In genomic region chr11:69035959-69036340, GRCh38 we compare ENCODE assay signal across 21 cellular contexts. TPM values are rescaled to one million over a fixed set of nuclear protein-coding genes. Genes with fewer than 3 reads are reported as not detected.
DNase-seq lines count a peak whose midpoint lies in the region; ATAC-seq and TF ChIP-seq lines count a peak whose summit lies in the region.
"Had no signal": no experiment of that assay in that cellular context is flagged by ENCODE, and none has a peak within 500 bp of the region (broad histone marks: within the 10 kb centered on the region; RNA-seq: fewer than 3 reads in every experiment).

No MANE protein-coding gene starts in this region.

- DNase-seq in cardiac fibroblast (ENCODE audit: low read depth in 2 of 2) (peak; percentile 24 to 55), cardiac muscle cell (ENCODE audit: low read depth in 1 of 2, low spot score in 1 of 2) (peak in 1 of 2 donors; percentile 47), neuronal stem cell (ENCODE audit: low spot score) (no peak), upper lobe of left lung (no peak), NCI-H748 (lab: John Stamatoyannopoulos, UW; ENCODE audit: unreplicated experiment) (no peak)
- no peak for DNase-seq in activated T-helper 2 cell treated with anti-CD3 and anti-CD28 coated beads, Interferon-gamma antibody, Interleukin-2, Interleukin-4, amounts not matched to agents 10 μg/mL and 5 μg/mL and 100 μg/mL, durations not matched to agents 14 hours and 24 hours and 36 hours (ENCODE audit: low spot score)
- DNase-seq: activated CD4-positive, alpha-beta T cell treated with anti-CD3 and anti-CD28 coated beads for 1 hour; activated CD8-positive, alpha-beta memory T cell treated with anti-CD3 and anti-CD28 coated beads, Interleukin-2, amount 50 U/mL, for 4 hours; activated naive CD4-positive, alpha-beta T cell treated with anti-CD3 and anti-CD28 coated beads, Interleukin-2, amount 50 U/mL, for 16 hours; central memory CD4-positive, alpha-beta T cell; DMS79; NCI-H1105 treated with DMSO at 0.1 percent for 48 hours; NCI-H2171; NK-92 treated with Interleukin-12 subunit alpha and Interleukin-12 subunit beta, amount 100 ng/mL, for 24 hours; SHP77; stimulated activated CD4-positive, alpha-beta T cell treated with anti-CD3 and anti-CD28 coated beads, Interleukin-4, amount 100 ng/mL, for 4 hours had no signal

- no peak for ATAC-seq in upper lobe of left lung (ENCODE audit: low FRiP score in 2 of 2)
- no peak for ATAC-seq in GM21447 (IDR thresholded peaks at IDR 0.05; ENCODE audit: unreplicated experiment)

- WGBS in neuronal stem cell (ENCODE audit: extremely low coverage in 2 of 2, insufficient read length in 2 of 2, insufficient replicate concordance in 1 of 2), 2 donors, result no CpG with 5 or more reads among the region's 10 CpGs
- 74 to 78% methylated on average over 8 to 10 of the region's 10 CpGs for WGBS in upper lobe of left lung, 2 donors

- no peak for TF ChIP-seq CTCF in cardiac fibroblast (IDR thresholded peaks at IDR 0.05; ENCODE audit: low read depth, low read length)
- TF ChIP-seq CTCF in cardiac muscle cell (IDR thresholded peaks at IDR 0.05; ENCODE audit: low read depth, low read length), result no peak
- TF ChIP-seq CTCF in upper lobe of left lung (IDR thresholded peaks at IDR 0.05), result no peak

- peak overlapping the region; percentile 77 for H3K23ac ChIP-seq in neuronal stem cell (ENCODE audit: low read depth, low read length, poor library complexity)

- peak overlapping the region; percentile 96 for H2BK15ac ChIP-seq in neuronal stem cell (ENCODE audit: low read length)

- H3K4me2 ChIP-seq in neuronal stem cell (ENCODE audit: insufficient read depth, low read length, poor library complexity, severe bottlenecking), result no peak overlapping the region
- H3K4me2 ChIP-seq: KMS-11 had no signal

- no peak overlapping the region for H3K4me3 ChIP-seq in cardiac fibroblast (replicated peaks in 1 of 2; ENCODE audit: low read depth in 2 of 2, low read length in 2 of 2)
- H3K4me3 ChIP-seq in cardiac muscle cell, result no peak overlapping the region
- no peak overlapping the region for H3K4me3 ChIP-seq in neuronal stem cell (ENCODE audit: low read length in 2 of 2)
- no peak overlapping the region for H3K4me3 ChIP-seq in upper lobe of left lung

- no peak overlapping the region for H3K27ac Mint-ChIP-seq in activated T-helper 2 cell treated with anti-CD3 and anti-CD28 coated beads, Interferon-gamma antibody, Interleukin-2, Interleukin-4, amounts not matched to agents 10 μg/mL and 5 μg/mL and 100 μg/mL, durations not matched to agents 14 hours and 24 hours and 36 hours

- H2BK5ac ChIP-seq in neuronal stem cell (ENCODE audit: low read length), result peak overlapping the region; percentile 87

- no peak overlapping the region for H3K4me3 Mint-ChIP-seq in activated T-helper 2 cell treated with anti-CD3 and anti-CD28 coated beads, Interferon-gamma antibody, Interleukin-2, Interleukin-4, amounts not matched to agents 10 μg/mL and 5 μg/mL and 100 μg/mL, durations not matched to agents 14 hours and 24 hours and 36 hours (ENCODE audit: low read depth)

- H4K8ac ChIP-seq in neuronal stem cell (ENCODE audit: low read depth, low read length), result no peak overlapping the region

- no peaks in the 10 kb centered on the region for H3K9me3 Mint-ChIP-seq in activated T-helper 2 cell treated with anti-CD3 and anti-CD28 coated beads, Interferon-gamma antibody, Interleukin-2, Interleukin-4, amounts not matched to agents 10 μg/mL and 5 μg/mL and 100 μg/mL, durations not matched to agents 14 hours and 24 hours and 36 hours

- H3K36me3 Mint-ChIP-seq in activated T-helper 2 cell treated with anti-CD3 and anti-CD28 coated beads, Interferon-gamma antibody, Interleukin-2, Interleukin-4, amounts not matched to agents 10 μg/mL and 5 μg/mL and 100 μg/mL, durations not matched to agents 14 hours and 24 hours and 36 hours (ENCODE audit: low read depth), result no peaks in the 10 kb centered on the region

- H2BK120ac ChIP-seq in neuronal stem cell (ENCODE audit: low read depth, low read length), result no peak overlapping the region

- peak overlapping the region; percentile 75 for H2BK12ac ChIP-seq in neuronal stem cell (ENCODE audit: low read length)

- H3K9ac ChIP-seq in neuronal stem cell (ENCODE audit: low read depth, low read length, poor library complexity), result no peak overlapping the region
- H3K9ac ChIP-seq: KMS-11 had no signal

- TF ChIP-seq EP300 in upper lobe of left lung (IDR thresholded peaks at IDR 0.05), result no peak

- H3K27me3 ChIP-seq in cardiac muscle cell (no peaks in the 10 kb centered on the region), neuronal stem cell (ENCODE audit: control insufficient read depth in 3 of 3, insufficient read depth in 3 of 3, low read depth in 1 of 3, low read length in 3 of 3) (no peaks in the 10 kb centered on the region), upper lobe of left lung (no peaks in the 10 kb centered on the region)

- H3K27me3 Mint-ChIP-seq in activated T-helper 2 cell treated with anti-CD3 and anti-CD28 coated beads, Interferon-gamma antibody, Interleukin-2, Interleukin-4, amounts not matched to agents 10 μg/mL and 5 μg/mL and 100 μg/mL, durations not matched to agents 14 hours and 24 hours and 36 hours (ENCODE audit: low read depth), result no peaks in the 10 kb centered on the region

- peak overlapping the region; percentile 74 for H2AK5ac ChIP-seq in neuronal stem cell (ENCODE audit: low read depth, low read length)

- H3K27ac ChIP-seq in cardiac muscle cell (peak overlapping the region; percentile 78), neuronal stem cell (replicated peaks; ENCODE audit: low read length) (no peak overlapping the region), upper lobe of left lung (peak overlapping the region; percentile 3 to 68 (median 50))
- H3K27ac ChIP-seq: C4-2B, KMS-11 had no signal

- H4K91ac ChIP-seq in neuronal stem cell (ENCODE audit: low read depth, low read length, poor library complexity), result no peak overlapping the region

- intact Hi-C loops in activated T-helper 2 cell treated with anti-CD3 and anti-CD28 coated beads, Interferon-gamma antibody, Interleukin-2, Interleukin-4, amounts not matched to agents 10 μg/mL and 5 μg/mL and 100 μg/mL, durations not matched to agents 14 hours and 24 hours and 36 hours (cut with micrococcal nuclease), result no loop called here

- TF ChIP-seq POLR2A in upper lobe of left lung (IDR thresholded peaks at IDR 0.05), result no peak

- H3K14ac ChIP-seq in neuronal stem cell (ENCODE audit: low read length), result no peak overlapping the region

- H3K4me1 Mint-ChIP-seq in activated T-helper 2 cell treated with anti-CD3 and anti-CD28 coated beads, Interferon-gamma antibody, Interleukin-2, Interleukin-4, amounts not matched to agents 10 μg/mL and 5 μg/mL and 100 μg/mL, durations not matched to agents 14 hours and 24 hours and 36 hours (ENCODE audit: low read depth), result peaks cover 6% of the 10 kb centered on the region

- H2AFZ ChIP-seq in neuronal stem cell (ENCODE audit: low read length), result no peak overlapping the region

- H3K36me3 ChIP-seq in cardiac muscle cell (no peaks in the 10 kb centered on the region), neuronal stem cell (replicated peaks in 1 of 2; ENCODE audit: control insufficient read depth in 2 of 2, insufficient read depth in 2 of 2, low read length in 2 of 2) (no peaks in the 10 kb centered on the region), upper lobe of left lung (no peaks in the 10 kb centered on the region)

- H3K4ac ChIP-seq in neuronal stem cell (ENCODE audit: low read length), result no peak overlapping the region

- H3K4me1 ChIP-seq in cardiac muscle cell (ENCODE audit: low read depth), result peaks cover 39% of the 10 kb centered on the region
- H3K4me1 ChIP-seq in neuronal stem cell (ENCODE audit: control insufficient read depth in 2 of 2, insufficient read depth in 1 of 2, low read depth in 1 of 2, low read length in 2 of 2), result peaks cover 9% of the 10 kb centered on the region in 2 donors
- H3K4me1 ChIP-seq in upper lobe of left lung, result peaks cover 0 to 8% (median 6%) of the 10 kb centered on the region in 4 donors

- H3K18ac ChIP-seq in neuronal stem cell (ENCODE audit: low read length), result no peak overlapping the region

- no peaks in the 10 kb centered on the region for H3K79me1 ChIP-seq in neuronal stem cell (ENCODE audit: low read depth, low read length)

- no peaks in the 10 kb centered on the region for H3K9me3 ChIP-seq in cardiac muscle cell (ENCODE audit: low read depth)
- H3K9me3 ChIP-seq in neuronal stem cell (replicated peaks in 1 of 2; ENCODE audit: control insufficient read depth in 2 of 2, insufficient read depth in 1 of 2, low read depth in 1 of 2, low read length in 2 of 2), result no peaks in the 10 kb centered on the region
- no peaks in the 10 kb centered on the region for H3K9me3 ChIP-seq in upper lobe of left lung

RNA-seq across cellular contexts. Expression of gene TPCN2, which starts 12.8 kb away (rescaled TPM):
- total RNA-seq in cardiac muscle cell, result 25.5 and 39.4 TPM in 2 replicates
- polyA plus RNA-seq in cardiac muscle cell, result 42.2 and 50.1 TPM in 2 replicates
- 4.3 TPM for polyA plus RNA-seq in neuronal stem cell (2013, experiment 1 of 2)
- 4.3 TPM for polyA plus RNA-seq in neuronal stem cell (2013, experiment 2 of 2)
- 10 to 100 TPM; 12.5 to 61.8 (median 18.8) TPM for total RNA-seq in upper lobe of left lung
- total RNA-seq in activated T-helper 2 cell treated with anti-CD3 and anti-CD28 coated beads, Interferon-gamma antibody, Interleukin-2, Interleukin-4, amounts not matched to agents 10 μg/mL and 5 μg/mL and 100 μg/mL, durations not matched to agents 14 hours and 24 hours and 36 hours, result 19.1 and 20.0 TPM in 2 replicates

RNA-seq across cellular contexts. Expression of gene MRGPRF, which starts 22.9 kb away (rescaled TPM):
- total RNA-seq in cardiac muscle cell (11.2 and 13.8 TPM in 2 replicates), upper lobe of left lung (10 to 100 TPM in 3 of 6 donors, 1 to 10 TPM in 3; 3.0 to 16.2 (median 10.7) TPM)
- polyA plus RNA-seq in cardiac muscle cell, result 9.3 and 9.7 TPM in 2 replicates
- polyA plus RNA-seq in neuronal stem cell (2013, experiment 1 of 2), result 2.2 TPM
- polyA plus RNA-seq in neuronal stem cell (2013, experiment 2 of 2), result 2.0 TPM
- not detected in 2 replicates for total RNA-seq in activated T-helper 2 cell treated with anti-CD3 and anti-CD28 coated beads, Interferon-gamma antibody, Interleukin-2, Interleukin-4, amounts not matched to agents 10 μg/mL and 5 μg/mL and 100 μg/mL, durations not matched to agents 14 hours and 24 hours and 36 hours
- total RNA-seq: T-helper 2 cell treated with Interferon-gamma antibody and Interleukin-4, amounts not matched to agents 100 ng/mL and 5 ng/mL, for 36 hours had no signal
- polyA plus RNA-seq: keratinocyte had no signal

RNA-seq across cellular contexts. Expression of gene MRGPRD, which starts 55.2 kb away (rescaled TPM):
- total RNA-seq in cardiac muscle cell (not detected in 2 replicates), upper lobe of left lung (not detected)
- not detected in 2 replicates for polyA plus RNA-seq in cardiac muscle cell
- polyA plus RNA-seq in neuronal stem cell (2013, experiment 1 of 2), result 0.04 TPM
- polyA plus RNA-seq in neuronal stem cell (2013, experiment 2 of 2), result not detected
- total RNA-seq in activated T-helper 2 cell treated with anti-CD3 and anti-CD28 coated beads, Interferon-gamma antibody, Interleukin-2, Interleukin-4, amounts not matched to agents 10 μg/mL and 5 μg/mL and 100 μg/mL, durations not matched to agents 14 hours and 24 hours and 36 hours, result not detected in 2 replicates
- total RNA-seq: T-helper 2 cell treated with Interferon-gamma antibody and Interleukin-4, amounts not matched to agents 100 ng/mL and 5 ng/mL, for 36 hours had no signal
- polyA plus RNA-seq: keratinocyte had no signal

Comparison
In these comparisons a context has a peak if more than half of its experiments do, and no peak if none do; other contexts are left out.
1. DNase-seq: peak in cardiac fibroblast (2 of 2); none in neuronal stem cell (single experiment), upper lobe of left lung (0 of 2), activated T-helper 2 cell treated with anti-CD3 and anti-CD28 coated beads, Interferon-gamma antibody, Interleukin-2, Interleukin-4, amounts not matched to agents 10 μg/mL and 5 μg/mL and 100 μg/mL, durations not matched to agents 14 hours and 24 hours and 36 hours (single experiment) and NCI-H748 (single experiment).